ENCODE assay signal across 16 cellular contexts in the genomic region with DNA sequence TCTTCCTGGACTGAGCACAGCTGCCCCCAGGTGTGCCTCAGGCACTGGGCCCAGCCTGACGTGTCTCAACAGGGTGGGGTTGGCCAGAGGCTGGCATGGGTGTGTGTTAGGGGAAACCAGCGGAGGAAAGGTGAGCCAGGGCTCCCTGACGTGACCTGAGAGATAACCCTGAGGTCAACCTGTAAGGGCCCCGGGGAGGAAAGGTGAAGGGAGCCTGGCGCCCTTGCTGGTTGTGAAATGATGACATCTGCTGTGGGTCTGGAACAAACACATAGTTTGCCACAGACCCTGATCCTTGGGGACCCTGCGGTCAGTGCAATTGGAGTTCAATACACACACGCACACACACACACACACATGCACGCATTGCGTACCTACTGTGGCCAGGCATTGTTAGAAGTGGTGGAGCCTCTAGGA.
DNase-seq lines count a peak whose midpoint lies in the region; TF ChIP-seq lines count a peak whose summit lies in the region.
"Had no signal": no experiment of that assay in that cellular context is flagged by ENCODE, and none has a peak within 500 bp of the region (broad histone marks: within the 10 kb centered on the region; RNA-seq: fewer than 3 reads in every experiment).

No MANE protein-coding gene starts in this region.

- 68% methylated on average over 5 of the region's 9 CpGs; no CpG with 5 or more reads in 1 of the 2 donors for WGBS in esophagus squamous epithelium, 2 donors
- WGBS in prostate gland = 76% methylated on average over 9 of the region's 9 CpGs
- WGBS in H9 (ENCODE audit: extremely low coverage, insufficient read length, low lambda C conversion rate) = no CpG with 5 or more reads among the region's 9 CpGs

- H4K8ac ChIP-seq in H9 (replicated peaks; ENCODE audit: insufficient read length, low read depth, low read length) = no peak overlapping the region

- H2BK12ac ChIP-seq in H9 (ENCODE audit: insufficient read length, low read depth, low read length) = no peak overlapping the region

- no peak overlapping the region for H3K18ac ChIP-seq in H9 (ENCODE audit: insufficient read length, low read depth, low read length)

- no peaks in the 10 kb centered on the region for H3K27me3 ChIP-seq in esophagus squamous epithelium
- no peaks in the 10 kb centered on the region for H3K27me3 ChIP-seq in prostate gland (replicated peaks; ENCODE audit: insufficient read depth)
- H3K27me3 ChIP-seq in H9 (ENCODE audit: insufficient read depth, low read length) = no peaks in the 10 kb centered on the region
- H3K27me3 ChIP-seq: ascending aorta, SJSA1 had no signal

- H3K4me3 ChIP-seq in esophagus squamous epithelium = no peak overlapping the region
- no peak overlapping the region for H3K4me3 ChIP-seq in prostate gland
- H3K4me3 ChIP-seq: ascending aorta, SJSA1 had no signal

- H3K36me3 ChIP-seq in esophagus squamous epithelium = no peaks in the 10 kb centered on the region
- H3K36me3 ChIP-seq in prostate gland = no peaks in the 10 kb centered on the region
- H3K36me3 ChIP-seq: ascending aorta, SJSA1 had no signal

- no peaks in the 10 kb centered on the region for H3K79me2 ChIP-seq in H9 (ENCODE audit: insufficient read depth, low read length)

- H3K4me3 Mint-ChIP-seq in H9 = no peak overlapping the region

- no peaks in the 10 kb centered on the region for H3K79me1 ChIP-seq in H9 (ENCODE audit: insufficient read depth, low read depth, low read length, poor library complexity, severe bottlenecking)

- peaks cover 18% of the 10 kb centered on the region for H3K27me3 Mint-ChIP-seq in H9 (ENCODE audit: low read depth)

- H3T11ph ChIP-seq in H9 (ENCODE audit: low read length) = no peak overlapping the region

- H4K91ac ChIP-seq in H9 (ENCODE audit: insufficient read length, low read depth, low read length) = no peak overlapping the region

- H3K56ac ChIP-seq in H9 (ENCODE audit: insufficient read length, low read depth, low read length) = no peak overlapping the region

- H3K27ac ChIP-seq in esophagus squamous epithelium (peak overlapping the region in 3 of 4 donors; percentile 71 to 80 (median 78)), prostate gland (peak overlapping the region; percentile 70 to 78), H9 (ENCODE audit: insufficient read length, low read depth, low read length) (no peak overlapping the region)
- H3K27ac ChIP-seq: ascending aorta, SJSA1 had no signal

- H3K4me2 ChIP-seq in H9 (ENCODE audit: insufficient read depth, insufficient read length, low read length) = no peak overlapping the region

- no peak overlapping the region for H2BK15ac ChIP-seq in H9 (ENCODE audit: low read depth, low read length)

- no peak overlapping the region for H2BK120ac ChIP-seq in H9 (ENCODE audit: low read depth, low read length, poor library complexity, severe bottlenecking)

- H3K9me3 ChIP-seq in esophagus squamous epithelium = no peaks in the 10 kb centered on the region
- no peaks in the 10 kb centered on the region for H3K9me3 ChIP-seq in prostate gland
- no peaks in the 10 kb centered on the region for H3K9me3 ChIP-seq in H9 (ENCODE audit: control insufficient read depth, low read depth, low read length)
- H3K9me3 ChIP-seq: ascending aorta, SJSA1 had no signal

- no peak overlapping the region for H4K5ac ChIP-seq in H9 (ENCODE audit: insufficient read length, low read depth, low read length)

- H2AK5ac ChIP-seq in H9 (ENCODE audit: insufficient read length, low read length) = no peak overlapping the region

- TF ChIP-seq POLR2A in esophagus squamous epithelium (IDR thresholded peaks at IDR 0.05) = no peak
- TF ChIP-seq POLR2A in prostate gland (IDR thresholded peaks at IDR 0.05) = no peak

- H3K36me3 Mint-ChIP-seq in H9 (ENCODE audit: insufficient read depth in 1 of 3, low read depth in 3 of 3) = no peaks in the 10 kb centered on the region; a peak in 1 of 7 replicates

- no peaks in the 10 kb centered on the region for H4K20me1 ChIP-seq in H9 (ENCODE audit: control insufficient read depth, insufficient read depth, insufficient read length)

- peaks cover 38 to 54% of the 10 kb centered on the region in 2 experiments for H3K4me1 Mint-ChIP-seq in H9

- no peaks in the 10 kb centered on the region; a peak in 1 of 5 replicates for H3K9me3 Mint-ChIP-seq in H9

- no peak overlapping the region for H2BK20ac ChIP-seq in H9 (ENCODE audit: low read depth, low read length, poor library complexity, severe bottlenecking)

- peak; percentile 77 for DNase-seq in ELF-1 (ENCODE audit: low read depth, low spot score)
- peak; percentile 15 for DNase-seq in LoVo (ENCODE audit: low spot score)
- no peak for DNase-seq in esophagus squamous epithelium (lab: John Stamatoyannopoulos, UW)
- DNase-seq in prostate gland (ENCODE audit: low spot score) = no peak
- DNase-seq in NK-92 (lab: John Stamatoyannopoulos, UW; ENCODE audit: unreplicated experiment) = no peak
- no peak for DNase-seq in H9
- DNase-seq in dermis blood vessel endothelial cell = no peak
- DNase-seq: GDM1; NCI-H1092; NCI-H2107; retina; stimulated activated CD4-positive, alpha-beta T cell treated with anti-CD3 and anti-CD28 coated beads, Interleukin-1b, Interleukin-23, amount 100 ng/mL, for 48 hours; substantia nigra; T1000 had no signal

- H3K9ac ChIP-seq in H9 (ENCODE audit: extremely low read depth, insufficient read length, low read length) = no peak overlapping the region

- H3K14ac ChIP-seq in H9 (ENCODE audit: insufficient read depth, low read length) = no peak overlapping the region; the same call in 1 of the 2 replicates

- H3K27ac Mint-ChIP-seq in H9 = peak overlapping the region in 1 of 3 experiments; percentile 90; a peak in 1 of 7 replicates

- H2AFZ ChIP-seq in H9 (ENCODE audit: low read length) = no peak overlapping the region

- TF ChIP-seq CTCF in esophagus squamous epithelium (IDR thresholded peaks at IDR 0.05) (no peak), prostate gland (IDR thresholded peaks at IDR 0.05) (no peak), H9 (conservative IDR thresholded peaks at IDR 0.05) (no peak)

- no peak overlapping the region for H3K23ac ChIP-seq in H9 (ENCODE audit: insufficient read length, low read depth, low read length)

- H3K4ac ChIP-seq in H9 (ENCODE audit: low read depth, low read length) = no peak overlapping the region

- no peaks in the 10 kb centered on the region for H3K23me2 ChIP-seq in H9 (ENCODE audit: insufficient read length, low read depth, low read length, poor library complexity, severe bottlenecking)

- intact Hi-C loops in esophagus squamous epithelium (cut with DNase I) (no loop called here), prostate gland (cut with DNase I) (loop anchor here (2.0 to 5.0 kb wide), 3 partner anchors 74 to 121 kb away; no protein-coding TSS in a partner anchor)

- H2BK5ac ChIP-seq in H9 (ENCODE audit: insufficient read length, low read length) = no peak overlapping the region

- H3K4me1 ChIP-seq in esophagus squamous epithelium (peaks cover 31 to 82% (median 52%) of the 10 kb centered on the region in 3 donors), prostate gland (replicated peaks) (no peaks in the 10 kb centered on the region), H9 (ENCODE audit: insufficient read depth, low read length) (peaks cover 2% of the 10 kb centered on the region; the same call in 1 of the 2 replicates)

Comparison
In these comparisons a context has a peak if more than half of its experiments do, and no peak if none do; other contexts are left out.
1. DNase-seq: peak in ELF-1 (single experiment) and LoVo (single experiment); none in esophagus squamous epithelium (single experiment), prostate gland (single experiment), NK-92 (single experiment), H9 (single experiment) and dermis blood vessel endothelial cell (single experiment).